8 cellular contexts compared by ENCODE assay signal in the genomic region with DNA sequence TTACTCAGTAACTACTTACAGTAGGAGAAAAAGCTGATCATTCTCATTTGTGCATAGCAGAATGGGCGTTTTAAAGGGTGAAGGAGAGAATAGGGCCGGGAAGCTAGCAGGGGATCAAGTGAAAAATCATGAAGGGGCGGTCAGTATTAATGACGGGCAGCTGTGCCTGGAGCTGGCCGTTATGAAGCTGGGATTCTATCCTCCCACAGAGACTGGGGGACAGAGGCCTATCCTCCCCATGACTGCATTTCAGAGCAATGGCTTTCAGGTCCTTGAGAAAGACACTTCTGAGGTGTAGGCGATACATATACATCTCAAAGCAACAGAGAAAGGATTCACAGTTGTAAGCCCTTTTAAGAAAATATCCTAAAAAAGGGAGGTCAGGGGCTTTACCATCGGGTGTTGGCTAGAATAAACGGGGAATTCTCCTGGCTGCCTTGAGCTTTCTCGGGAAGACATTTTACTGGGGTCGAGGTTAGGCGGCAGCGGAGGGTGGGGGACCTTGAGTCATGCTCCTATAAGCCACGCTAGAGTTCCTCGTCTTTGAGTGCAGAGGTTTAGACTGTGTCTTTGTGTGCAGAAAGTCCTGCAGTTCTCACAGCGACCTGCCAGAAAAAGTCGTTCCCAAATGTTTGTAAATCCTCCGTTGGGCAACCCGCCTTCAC. TPM values are rescaled to one million over a fixed set of nuclear protein-coding genes. Genes with fewer than 3 reads are reported as not detected.
DNase-seq lines count a peak whose midpoint lies in the region; ATAC-seq and TF ChIP-seq lines count a peak whose summit lies in the region.

No MANE protein-coding gene starts in this region.

- H3K27me3 ChIP-seq in left ventricle myocardium inferior (ENCODE audit: low read depth) (no peaks in the 10 kb centered on the region), gastrocnemius medialis (no peaks in the 10 kb centered on the region)

- TF ChIP-seq POLR2A in gastrocnemius medialis (IDR thresholded peaks at IDR 0.05), result no peak

- POLR2A ChIA-PET in RWPE1 (lab: Yijun Ruan, JAX; ENCODE audit: low non-redundant PET), result interaction anchor here (0.7 kb wide), 1 partner anchor 460 kb away, joined by 3 read pairs; no protein-coding TSS in a partner anchor

- H3K36me3 ChIP-seq in left ventricle myocardium inferior, result no peaks in the 10 kb centered on the region
- no peaks in the 10 kb centered on the region for H3K36me3 ChIP-seq in gastrocnemius medialis

- peak overlapping the region; percentile 87 for H3K4me3 ChIP-seq in left ventricle myocardium inferior
- peak overlapping the region; percentile 71 to 93 (median 77) for H3K4me3 ChIP-seq in gastrocnemius medialis

- CTCF ChIA-PET in RWPE1 (lab: Yijun Ruan, JAX), result interaction anchor here (2.6 to 4.8 kb wide), 2 partner anchors 14 to 467 kb away, joined by 13 to 26 read pairs; no protein-coding TSS in a partner anchor

- H3K27ac ChIP-seq in RWPE1, result peak overlapping the region; percentile 34
- H3K27ac ChIP-seq in left ventricle myocardium inferior (replicated peaks), result peak overlapping the region; percentile 96
- H3K27ac ChIP-seq in gastrocnemius medialis, result peak overlapping the region; percentile 83 to 93 (median 84)
- H3K27ac ChIP-seq in substantia nigra (ENCODE audit: low read depth, low read length, poor library complexity, severe bottlenecking), result no peak overlapping the region

- TF ChIP-seq CTCF in RWPE1 (conservative IDR thresholded peaks at IDR 0.05; ENCODE audit: low read depth), result no peak
- TF ChIP-seq CTCF in left ventricle myocardium inferior (IDR thresholded peaks at IDR 0.05; ENCODE audit: borderline replicate concordance), result no peak
- TF ChIP-seq CTCF in gastrocnemius medialis (IDR thresholded peaks at IDR 0.05 in 4 of 5, conservative IDR thresholded peaks at IDR 0.05 in 1 of 5), result no peak

- in situ Hi-C loops in gastrocnemius medialis (cut with MboI; ENCODE audit: low sequenced_read_pairs in 4 of 4), result loop anchor here in 1 of 4 donors (25.0 kb wide), 1 partner anchor 460 kb away; no protein-coding TSS in a partner anchor

- peak; percentile 13 for ATAC-seq in GM21529 (IDR thresholded peaks at IDR 0.05; ENCODE audit: unreplicated experiment)
- ATAC-seq in gastrocnemius medialis, result no peak
- no peak for ATAC-seq in GM18498 (IDR thresholded peaks at IDR 0.05; ENCODE audit: unreplicated experiment)

- H3K9me3 ChIP-seq in left ventricle myocardium inferior (replicated peaks), result no peaks in the 10 kb centered on the region
- H3K9me3 ChIP-seq in gastrocnemius medialis, result no peaks in the 10 kb centered on the region

- H3K4me1 ChIP-seq in left ventricle myocardium inferior (peaks cover 52% of the 10 kb centered on the region), gastrocnemius medialis (peaks cover 31 to 41% of the 10 kb centered on the region in 2 donors)

- intact Hi-C loops in left ventricle myocardium inferior (cut with micrococcal nuclease), result no loop called here
- intact Hi-C loops in gastrocnemius medialis (cut with DNase I; ENCODE audit: low total_unique reads), result no loop called here

- DNase-seq in RWPE1 (ENCODE audit: low spot score) (no peak), left ventricle myocardium inferior (no peak), gastrocnemius medialis (no peak), Ammon's horn (ENCODE audit: low spot score) (no peak), substantia nigra (lab: John Stamatoyannopoulos, UW) (no peak)
- no peak for DNase-seq in activated CD4-positive, alpha-beta T cell treated with anti-CD3 and anti-CD28 coated beads, Interleukin-2, amount 50 U/mL, for 48 hours

RNA-seq across cellular contexts. Expression of gene MTARC2, which starts 0.6 kb away (rescaled TPM):
- total RNA-seq in left ventricle myocardium inferior (22.6 TPM), gastrocnemius medialis (10 to 100 TPM in 1 of 4 donors, 1 to 10 TPM in 3; 5.8 to 12.0 (median 7.3) TPM)

RNA-seq across cellular contexts. Expression of gene MTARC1, which starts 39.2 kb away (rescaled TPM):
- total RNA-seq in left ventricle myocardium inferior (8.3 TPM), gastrocnemius medialis (1 to 10 TPM; 1.2 to 2.9 (median 1.3) TPM)

RNA-seq across cellular contexts. Expression of gene C1orf115, which starts 57.4 kb away (rescaled TPM):
- total RNA-seq in left ventricle myocardium inferior (14.2 TPM), gastrocnemius medialis (1 to 10 TPM; 2.2 to 6.7 (median 4.6) TPM)
